ENCODE assay signal across 15 cellular contexts in the genomic region with DNA sequence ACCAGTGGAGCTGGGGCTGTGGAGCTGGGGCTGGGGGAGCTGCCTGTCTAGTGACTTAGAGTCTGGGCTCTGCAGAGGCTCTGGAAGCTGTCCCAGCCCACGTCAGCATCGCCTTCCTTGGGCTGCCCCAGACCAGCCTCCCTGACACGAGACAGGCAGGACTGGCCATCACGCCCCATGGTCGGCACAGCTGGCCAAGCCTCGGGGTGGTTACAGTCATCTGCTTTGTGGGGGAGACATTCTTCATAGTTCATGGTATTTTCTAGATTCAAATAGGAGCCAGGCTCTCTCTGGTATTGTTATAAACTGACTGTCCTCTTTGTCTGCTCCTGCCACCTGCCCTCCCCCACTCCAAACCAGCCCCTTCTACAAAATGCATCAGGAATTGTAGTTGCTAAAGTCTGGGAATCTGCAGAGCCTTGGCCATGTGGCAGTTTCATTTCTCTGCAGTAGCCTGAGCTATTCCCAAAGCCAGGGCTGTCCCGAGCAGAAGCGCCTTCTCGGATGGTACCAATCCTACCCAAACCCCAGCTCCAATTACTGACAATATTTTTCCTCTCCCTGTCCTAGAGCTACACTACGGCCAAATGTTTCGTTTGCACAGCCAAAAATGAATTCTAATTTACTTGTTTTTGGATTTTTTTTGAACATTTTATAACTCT. TPM values are rescaled to one million over a fixed set of nuclear protein-coding genes. Genes with fewer than 3 reads are reported as not detected.
DNase-seq lines count a peak whose midpoint lies in the region; ATAC-seq and TF ChIP-seq lines count a peak whose summit lies in the region.
"Had no signal": no experiment of that assay in that cellular context is flagged by ENCODE, and none has a peak within 500 bp of the region (broad histone marks: within the 10 kb centered on the region; RNA-seq: fewer than 3 reads in every experiment).

No MANE protein-coding gene starts in this region.

- H3K27ac Mint-ChIP-seq in HFFc6, result no peak overlapping the region; the same call in 1 of the 2 replicates
- no peak overlapping the region for H3K27ac Mint-ChIP-seq in effector memory CD8-positive, alpha-beta T cell
- H3K27ac Mint-ChIP-seq in activated naive CD4-positive, alpha-beta T cell treated with anti-CD3 and anti-CD28 coated beads for 36 hours, result no peak overlapping the region
- H3K27ac Mint-ChIP-seq: T-helper 17 cell had no signal

- no peak for TF ChIP-seq CTCF in HFFc6 (IDR thresholded peaks at IDR 0.05)
- TF ChIP-seq CTCF in dorsolateral prefrontal cortex (IDR thresholded peaks at IDR 0.05 in 54 of 56, conservative IDR thresholded peaks at IDR 0.05 in 2 of 56; ENCODE audit: low read depth in 1 of 56, partially characterized antibody in 56 of 56), result peak in 1 of 56 donors; percentile 3
- TF ChIP-seq CTCF in suprapubic skin (IDR thresholded peaks at IDR 0.05), result no peak

- TF ChIP-seq EP300 in suprapubic skin (IDR thresholded peaks at IDR 0.05), result no peak

- peak overlapping the region in 58 of 59 donors; percentile 24 to 91 (median 77) for H3K27ac ChIP-seq in dorsolateral prefrontal cortex
- H3K27ac ChIP-seq in suprapubic skin, result peak overlapping the region; percentile 12
- H3K27ac ChIP-seq: gastrocnemius medialis had no signal

- CTCF ChIA-PET in activated naive CD4-positive, alpha-beta T cell treated with anti-CD3 and anti-CD28 coated beads for 36 hours (lab: Charles Lee), result interaction anchor here (1.1 kb wide), 1 partner anchor 227 kb away, joined by 3 read pairs; no protein-coding TSS in a partner anchor

- H3K27me3 ChIP-seq in dorsolateral prefrontal cortex (no peaks in the 10 kb centered on the region), suprapubic skin (no peaks in the 10 kb centered on the region)
- H3K27me3 ChIP-seq: gastrocnemius medialis had no signal

- no peaks in the 10 kb centered on the region for H3K9me3 Mint-ChIP-seq in HFFc6
- H3K9me3 Mint-ChIP-seq in effector memory CD8-positive, alpha-beta T cell, result no peaks in the 10 kb centered on the region
- H3K9me3 Mint-ChIP-seq in activated naive CD4-positive, alpha-beta T cell treated with anti-CD3 and anti-CD28 coated beads for 36 hours, result no peaks in the 10 kb centered on the region

- intact Hi-C loops in dorsolateral prefrontal cortex (cut with DNase I), result loop anchor here in 1 of 2 donors (5.0 kb wide), 1 partner anchor 38 kb away; no protein-coding TSS in a partner anchor
- intact Hi-C loops in activated naive CD4-positive, alpha-beta T cell treated with anti-CD3 and anti-CD28 coated beads for 36 hours (cut with micrococcal nuclease), result no loop called here

- DNase-seq in HFFc6 (peak; percentile 38), dorsolateral prefrontal cortex (peak in 9 of 10 donors; percentile 51 to 77 (median 71)), medulla oblongata (ENCODE audit: extremely low spot score) (peak; percentile 91), suprapubic skin (ENCODE audit: low spot score in 2 of 2) (no peak), kidney tubule cell (ENCODE audit: low spot score) (no peak)
- no peak for DNase-seq in effector memory CD8-positive, alpha-beta T cell
- no peak for DNase-seq in activated naive CD4-positive, alpha-beta T cell treated with anti-CD3 and anti-CD28 coated beads for 36 hours
- DNase-seq: activated CD4-positive, alpha-beta T cell treated with anti-CD3 and anti-CD28 coated beads for 48 hours; Caco-2; gastrocnemius medialis; NCI-H2171; stimulated activated CD4-positive, alpha-beta T cell treated with anti-CD3 and anti-CD28 coated beads, Interleukin-4, amount 100 ng/mL, for 1 hour; stimulated activated naive CD8-positive, alpha-beta T cell treated with anti-CD3 and anti-CD28 coated beads, Interleukin-15, Interleukin-2, amounts not matched to agents 100 U/mL and 50 U/mL, for 24 hours; T-helper 17 cell had no signal

- peaks cover 14% of the 10 kb centered on the region for H3K36me3 Mint-ChIP-seq in HFFc6 (ENCODE audit: low read depth)
- no peaks in the 10 kb centered on the region for H3K36me3 Mint-ChIP-seq in effector memory CD8-positive, alpha-beta T cell (ENCODE audit: insufficient read depth)
- H3K36me3 Mint-ChIP-seq in activated naive CD4-positive, alpha-beta T cell treated with anti-CD3 and anti-CD28 coated beads for 36 hours (ENCODE audit: low read depth), result peaks cover 3% of the 10 kb centered on the region

- H3K9me3 ChIP-seq in suprapubic skin, result no peaks in the 10 kb centered on the region
- H3K9me3 ChIP-seq: Caco-2, gastrocnemius medialis had no signal

- peaks cover 11% of the 10 kb centered on the region for H3K36me3 ChIP-seq in suprapubic skin
- H3K36me3 ChIP-seq: gastrocnemius medialis had no signal

- peaks cover 15% of the 10 kb centered on the region for H3K4me1 Mint-ChIP-seq in HFFc6 (ENCODE audit: low read depth)
- no peaks in the 10 kb centered on the region for H3K4me1 Mint-ChIP-seq in effector memory CD8-positive, alpha-beta T cell (ENCODE audit: low read depth in 2 of 2)
- no peaks in the 10 kb centered on the region for H3K4me1 Mint-ChIP-seq in activated naive CD4-positive, alpha-beta T cell treated with anti-CD3 and anti-CD28 coated beads for 36 hours (ENCODE audit: low read depth)
- H3K4me1 Mint-ChIP-seq: T-helper 17 cell had no signal

- WGBS in suprapubic skin, result 49% methylated on average over 7 of the region's 11 CpGs

- peaks cover 7% of the 10 kb centered on the region for H3K4me1 ChIP-seq in suprapubic skin
- H3K4me1 ChIP-seq: Caco-2, gastrocnemius medialis had no signal

- peaks cover 2% of the 10 kb centered on the region; the same call in 1 of the 2 replicates for H3K27me3 Mint-ChIP-seq in HFFc6 (ENCODE audit: insufficient read depth)
- H3K27me3 Mint-ChIP-seq in effector memory CD8-positive, alpha-beta T cell, result peaks cover 29 to 40% of the 10 kb centered on the region in 2 donors
- H3K27me3 Mint-ChIP-seq in activated naive CD4-positive, alpha-beta T cell treated with anti-CD3 and anti-CD28 coated beads for 36 hours (ENCODE audit: low read depth), result no peaks in the 10 kb centered on the region

- H3K4me3 ChIP-seq in dorsolateral prefrontal cortex (peak overlapping the region in 34 of 59 donors; percentile 1 to 54 (median 24)), suprapubic skin (no peak overlapping the region)

- H3K4me3 Mint-ChIP-seq in HFFc6, result peak overlapping the region; percentile 36; the same call in 1 of the 2 replicates
- H3K4me3 Mint-ChIP-seq in effector memory CD8-positive, alpha-beta T cell, result no peak overlapping the region
- H3K4me3 Mint-ChIP-seq in activated naive CD4-positive, alpha-beta T cell treated with anti-CD3 and anti-CD28 coated beads for 36 hours, result no peak overlapping the region
- H3K4me3 Mint-ChIP-seq: T-helper 17 cell had no signal

- ATAC-seq in effector memory CD8-positive, alpha-beta T cell (replicated peaks), result no peak
- no peak for ATAC-seq in HG03280 (IDR thresholded peaks at IDR 0.05; ENCODE audit: unreplicated experiment)
- ATAC-seq: gastrocnemius medialis; stimulated activated naive CD8-positive, alpha-beta T cell treated with anti-CD3 and anti-CD28 coated beads, Interleukin-15, Interleukin-2, amounts not matched to agents 100 U/mL and 50 U/mL, for 24 hours; T-helper 17 cell had no signal

- no peak for TF ChIP-seq POLR2A in suprapubic skin (IDR thresholded peaks at IDR 0.05)

RNA-seq across cellular contexts. Expression of a gene that starts 29.4 kb away (rescaled TPM):
- total RNA-seq in HFFc6 (2021; fragmentation: NEBNext Ultra II Directional; extraction: Animal tissue kit (Norgen Biotek cat#: 25700)), result 1 to 10 TPM; 4.9 to 9.1 (median 7.0) TPM
- 10 to 100 TPM in 7 of 120 experiments, 1 to 10 TPM in 113; 1.4 to 18.5 (median 5.7) TPM for total RNA-seq in dorsolateral prefrontal cortex
- 1 to 10 TPM; 2.7 to 5.2 (median 3.6) TPM for total RNA-seq in suprapubic skin
- 1 to 10 TPM; 1.7 to 2.3 TPM for total RNA-seq in activated naive CD4-positive, alpha-beta T cell treated with anti-CD3 and anti-CD28 coated beads for 36 hours
- total RNA-seq: T-helper 17 cell had no signal

Comparison
In these comparisons a context has a peak if more than half of its experiments do, and no peak if none do; other contexts are left out.
1. DNase-seq: peak in HFFc6 (single experiment), dorsolateral prefrontal cortex (9 of 10) and medulla oblongata (single experiment); none in suprapubic skin (0 of 2), effector memory CD8-positive, alpha-beta T cell (0 of 3), activated naive CD4-positive, alpha-beta T cell treated with anti-CD3 and anti-CD28 coated beads for 36 hours (single experiment) and kidney tubule cell (single experiment).